In genomic region chr5:56591081-56591480, GRCh38 we compare ENCODE assay signal across 2 cellular contexts.
TF ChIP-seq lines count a peak whose summit lies in the region.

No MANE protein-coding gene starts in this region.

TF ChIP-seq in HepG2, 621 proteins besides CTCF, POLR2A, EP300 and RAD21:
- TF ChIP-seq ZFP36 (IDR thresholded peaks at IDR 0.05; ENCODE audit: borderline replicate concordance, low read depth, low read length, partially characterized antibody) (peak; percentile 68), FIP1L1 (IDR thresholded peaks at IDR 0.05; ENCODE audit: borderline replicate concordance, insufficient read depth, low read depth, low read length) (no peak)
TF ChIP-seq in HepG2: peak in this region for 1.

TF ChIP-seq in K562, 482 proteins besides CTCF, POLR2A, EP300 and RAD21:
- no peak for TF ChIP-seq SMARCE1 (IDR thresholded peaks at IDR 0.05)
- TF ChIP-seq MCM7 (IDR thresholded peaks at IDR 0.05), result no peak
- TF ChIP-seq HIVEP1 (CRISPR knock-in tag; IDR thresholded peaks at IDR 0.05), result no peak
- TF ChIP-seq TARDBP (IDR thresholded peaks at IDR 0.05), result no peak
- TF ChIP-seq STAT5B (CRISPR knock-in tag; IDR thresholded peaks at IDR 0.05), result no peak
- TF ChIP-seq ZFP36 (IDR thresholded peaks at IDR 0.05; ENCODE audit: low read depth, low read length, partially characterized antibody), result peak; percentile 96
- no peak for TF ChIP-seq ETV6 (IDR thresholded peaks at IDR 0.05; ENCODE audit: borderline replicate concordance in 1 of 2, low read depth in 2 of 2, low read length in 1 of 2)
- no peak for TF ChIP-seq ETV6 (CRISPR knock-in tag; IDR thresholded peaks at IDR 0.05; ENCODE audit: borderline replicate concordance)
- TF ChIP-seq GABPB2 (CRISPR knock-in tag; conservative IDR thresholded peaks at IDR 0.05), result no peak
- TF ChIP-seq BCL6 (CRISPR knock-in tag; IDR thresholded peaks at IDR 0.05), result no peak
- TF ChIP-seq RBM25 (IDR thresholded peaks at IDR 0.05; ENCODE audit: low read depth, low read length, severe bottlenecking), result peak; percentile 88
- no peak for TF ChIP-seq ZFX (CRISPR knock-in tag; IDR thresholded peaks at IDR 0.05)
TF ChIP-seq in K562: peak in this region for 2.
